Comparison of ENCODE assay signal across 8 cellular contexts in genomic region chr1:39398278-39399010, GRCh38.
DNase-seq lines count a peak whose midpoint lies in the region; TF ChIP-seq lines count a peak whose summit lies in the region.

No MANE protein-coding gene starts in this region.

- H2AFZ ChIP-seq in hepatocyte = no peak overlapping the region

- H3K9me2 ChIP-seq in hepatocyte (replicated peaks; ENCODE audit: insufficient read depth) = no peaks in the 10 kb centered on the region

- 45% methylated on average over 6 of the region's 6 CpGs for WGBS in hepatocyte (ENCODE audit: low lambda C conversion rate, missing lambda C conversion rate)

- no peaks in the 10 kb centered on the region for H3K27me3 ChIP-seq in hepatocyte

- peak; percentile 92 for DNase-seq in NCI-H2107 treated with DMSO at 0.1 percent for 48 hours (lab: John Stamatoyannopoulos, UW; ENCODE audit: unreplicated experiment)
- no peak for DNase-seq in NCI-H2107 (lab: John Stamatoyannopoulos, UW)
- DNase-seq in OCI-M1 (lab: John Stamatoyannopoulos, UW) = peak; percentile 72
- DNase-seq in amniotic stem cell (lab: John Stamatoyannopoulos, UW) = peak; percentile 82
- peak; percentile 84 for DNase-seq in hepatocyte (ENCODE audit: low spot score)
- peak; percentile 90 for DNase-seq in skeletal muscle cell (ENCODE audit: low read depth)
- DNase-seq in NK-92 treated with Interleukin-12 subunit alpha and Interleukin-12 subunit beta, amount 100 ng/mL, for 24 hours (lab: John Stamatoyannopoulos, UW) = no peak
- no peak for DNase-seq in superior temporal gyrus (ENCODE audit: extremely low spot score)

- no peaks in the 10 kb centered on the region for H3K9me3 ChIP-seq in hepatocyte (ENCODE audit: low read depth)

- TF ChIP-seq CTCF in hepatocyte (IDR thresholded peaks at IDR 0.05; ENCODE audit: poor library complexity) = no peak

- peak overlapping the region; percentile 11 for H3K4me2 ChIP-seq in hepatocyte

- no peaks in the 10 kb centered on the region for H3K36me3 ChIP-seq in hepatocyte (replicated peaks; ENCODE audit: insufficient read depth, low read depth)

- peaks cover 55% of the 10 kb centered on the region for H3K79me2 ChIP-seq in hepatocyte

- peaks cover 7% of the 10 kb centered on the region for H4K20me1 ChIP-seq in hepatocyte (ENCODE audit: insufficient read depth, poor library complexity, severe bottlenecking)

- no peak overlapping the region for H3K4me3 ChIP-seq in hepatocyte
- H3K4me3 ChIP-seq in skeletal muscle cell (ENCODE audit: low read depth, low read length) = no peak overlapping the region

- peak overlapping the region; percentile 89 for H3K27ac ChIP-seq in hepatocyte

- H3K4me1 ChIP-seq in hepatocyte (ENCODE audit: insufficient read depth) = peaks cover 31% of the 10 kb centered on the region

Comparison
In these comparisons a context has a peak if more than half of its experiments do, and no peak if none do; other contexts are left out.
1. DNase-seq: peak in NCI-H2107 treated with DMSO at 0.1 percent for 48 hours (single experiment), OCI-M1 (single experiment), amniotic stem cell (single experiment), hepatocyte (single experiment) and skeletal muscle cell (single experiment); none in NCI-H2107 (single experiment), NK-92 treated with Interleukin-12 subunit alpha and Interleukin-12 subunit beta, amount 100 ng/mL, for 24 hours (single experiment) and superior temporal gyrus (single experiment).